Comparison of ENCODE assay signal across 8 cellular contexts in genomic region chr12:50057896-50058670, GRCh38. TPM values are rescaled to one million over a fixed set of nuclear protein-coding genes. Genes with fewer than 3 reads are reported as not detected.
DNase-seq lines count a peak whose midpoint lies in the region; ATAC-seq, FAIRE-seq and TF ChIP-seq lines count a peak whose summit lies in the region.

No MANE protein-coding gene starts in this region.

- CTCF ChIA-PET in endothelial cell of umbilical vein (lab: Charles Lee), result interaction anchor here (0.9 to 7.7 kb wide), 5 partner anchors 13 to 89 kb away, joined by 3 to 168 read pairs (median 3); partner anchors contain the start of gene AQP6

- BruUV-seq in endothelial cell of umbilical vein (replicated peaks; lab: Mats Ljungman, UMichigan), result no TSS peak

- dilution Hi-C loops in endothelial cell of umbilical vein (cut with MboI; ENCODE audit: extremely low pct_ligation_motif_present, low sequenced_read_pairs), result loop anchor here (25.0 kb wide), 1 partner anchor 96 kb away; the partner anchor contains the start of genes AQP2, AQP5 and AQP6

- H3K9me1 ChIP-seq in endothelial cell of umbilical vein (replicated peaks; ENCODE audit: control insufficient read depth, extremely low read depth, insufficient read depth, low read length), result no peaks in the 10 kb centered on the region

- H3K9ac ChIP-seq in endothelial cell of umbilical vein (replicated peaks; ENCODE audit: extremely low read depth, insufficient read depth, low read length), result no peak overlapping the region

- DNase-seq in GM03348 (ENCODE audit: low spot score), result peak; percentile 29
- DNase-seq in Peyer's patch, result peak in 1 of 3 donors; percentile 39
- DNase-seq in endothelial cell of umbilical vein (ENCODE audit: low read depth, low spot score), result no peak
- DNase-seq in retinal pigment epithelial cell (ENCODE audit: low read depth), result no peak
- no peak for DNase-seq in midbrain (lab: John Stamatoyannopoulos, UW)
- DNase-seq in LoVo (ENCODE audit: low spot score), result no peak

- no peaks in the 10 kb centered on the region for H4K20me1 ChIP-seq in endothelial cell of umbilical vein (replicated peaks; ENCODE audit: control insufficient read depth, extremely low read depth, insufficient read depth, low read length)

- intact Hi-C loops in endothelial cell of umbilical vein (cut with micrococcal nuclease), result loop anchor here (1.0 to 2.0 kb wide), 2 partner anchors 191 to 281 kb away; no protein-coding TSS in a partner anchor

- TF ChIP-seq CTCF in Peyer's patch (IDR thresholded peaks at IDR 0.05) (no peak), endothelial cell of umbilical vein (IDR thresholded peaks at IDR 0.05; ENCODE audit: extremely low read depth in 1 of 2, insufficient read depth in 1 of 2, low read depth in 1 of 2, low read length in 2 of 2) (no peak), retinal pigment epithelial cell (conservative IDR thresholded peaks at IDR 0.05; ENCODE audit: low read depth, low read length) (no peak)

- no peak for ATAC-seq in HG03565 (IDR thresholded peaks at IDR 0.05; ENCODE audit: unreplicated experiment)
- ATAC-seq in HG03159 (IDR thresholded peaks at IDR 0.05; ENCODE audit: unreplicated experiment), result no peak

- H3K36me3 ChIP-seq in Peyer's patch, result no peaks in the 10 kb centered on the region
- H3K36me3 ChIP-seq in endothelial cell of umbilical vein (ENCODE audit: control insufficient read depth in 2 of 2, extremely low read depth in 1 of 2, insufficient read depth in 2 of 2, low read length in 2 of 2), result no peaks in the 10 kb centered on the region

- H3K27ac ChIP-seq in Peyer's patch (peak overlapping the region in 1 of 4 donors; percentile 12), endothelial cell of umbilical vein (ENCODE audit: insufficient read depth, low read depth, low read length) (no peak overlapping the region)

- POLR2A ChIA-PET in endothelial cell of umbilical vein (lab: Charles Lee), result interaction anchor here (0.5 kb wide), 1 partner anchor 84 kb away, joined by 3 read pairs; no protein-coding TSS in a partner anchor

- H3K4me1 ChIP-seq in Peyer's patch, result peaks cover 0 to 25% (median 6%) of the 10 kb centered on the region in 4 donors
- H3K4me1 ChIP-seq in endothelial cell of umbilical vein (ENCODE audit: control insufficient read depth, extremely low read depth, insufficient read depth, low read length), result peaks cover 5% of the 10 kb centered on the region

- H3K4me2 ChIP-seq in endothelial cell of umbilical vein (ENCODE audit: insufficient read depth, low read length), result no peak overlapping the region

- no peak for FAIRE-seq in endothelial cell of umbilical vein (lab: Jason Lieb, UNC)

- no peaks in the 10 kb centered on the region for H3K79me2 ChIP-seq in endothelial cell of umbilical vein (ENCODE audit: control insufficient read depth, insufficient read depth, low read length)

- H2AFZ ChIP-seq in endothelial cell of umbilical vein (ENCODE audit: low read depth, low read length), result peak overlapping the region; percentile 17

- no peak for TF ChIP-seq POLR2A in Peyer's patch (IDR thresholded peaks at IDR 0.05)
- TF ChIP-seq POLR2A in endothelial cell of umbilical vein (IDR thresholded peaks at IDR 0.05; ENCODE audit: low read depth, low read length), result no peak

- peaks cover 0 to 4% of the 10 kb centered on the region in 2 donors for H3K27me3 ChIP-seq in Peyer's patch
- peaks cover 43 to 53% of the 10 kb centered on the region in 2 experiments for H3K27me3 ChIP-seq in endothelial cell of umbilical vein (ENCODE audit: control insufficient read depth in 2 of 2, insufficient read depth in 2 of 2, low read length in 2 of 2)

- H3K4me3 ChIP-seq in Peyer's patch, result peak overlapping the region; percentile 45 to 83 (median 69)
- H3K4me3 ChIP-seq in endothelial cell of umbilical vein (replicated peaks in 1 of 3; ENCODE audit: insufficient read depth in 1 of 3, low read depth in 1 of 3, low read length in 3 of 3), result peak overlapping the region in 2 of 3 experiments; percentile 12 to 52
- peak overlapping the region; percentile 58 for H3K4me3 ChIP-seq in retinal pigment epithelial cell (ENCODE audit: low read length)

- H3K9me3 ChIP-seq in Peyer's patch (no peaks in the 10 kb centered on the region), endothelial cell of umbilical vein (replicated peaks; ENCODE audit: control insufficient read depth, insufficient read depth, low read length) (no peaks in the 10 kb centered on the region)

TF ChIP-seq in endothelial cell of umbilical vein, 7 proteins besides CTCF, POLR2A, EP300 and RAD21:
- TF ChIP-seq EZH2 (IDR thresholded peaks at IDR 0.05; ENCODE audit: borderline replicate concordance, low read depth, low read length, severe bottlenecking) (no peak), MAX (IDR thresholded peaks at IDR 0.05; ENCODE audit: insufficient read depth, insufficient read length) (no peak), GATA2 (IDR thresholded peaks at IDR 0.05; ENCODE audit: insufficient read depth, insufficient read length, low read depth, low read length) (no peak), JUN (IDR thresholded peaks at IDR 0.05; ENCODE audit: borderline replicate concordance, insufficient read depth, insufficient read length, low read depth) (no peak), POLR2AphosphoS5 (IDR thresholded peaks at IDR 0.05; ENCODE audit: insufficient read depth, low read depth, low read length) (no peak), MYC (IDR thresholded peaks at IDR 0.05; ENCODE audit: low read depth, low read length) (no peak), FOS (IDR thresholded peaks at IDR 0.05; ENCODE audit: borderline replicate concordance, insufficient read depth, low read length) (no peak)
TF ChIP-seq in endothelial cell of umbilical vein: peak in this region for 0.

RNA-seq across cellular contexts. Expression of gene ASIC1, which starts 0.7 kb away (rescaled TPM):
- total RNA-seq in Peyer's patch (1 to 10 TPM in 2 of 4 donors, under 1 TPM in 1, not detected in 1; 0.70 to 5.7 (median 1.5) TPM), endothelial cell of umbilical vein (0.53 and 0.55 TPM in 2 replicates)
- 0.66 and 0.75 TPM in 2 replicates for polyA plus RNA-seq in endothelial cell of umbilical vein
- polyA plus RNA-seq in endothelial cell of umbilical vein (2011; cell fraction: cytosol; rRNA removed), result 0.32 and 0.56 TPM in 2 replicates
- 1.4 and 1.8 TPM in 2 replicates for polyA plus RNA-seq in endothelial cell of umbilical vein (2011; cell fraction: nucleus; rRNA removed)
- 1.1 and 1.2 TPM in 2 replicates for polyA plus RNA-seq in endothelial cell of umbilical vein (2012)
- polyA minus RNA-seq in endothelial cell of umbilical vein, result 0.90 and 1.1 TPM in 2 replicates
- 3.4 TPM for polyA minus RNA-seq in endothelial cell of umbilical vein (2011; cell fraction: cytosol; rRNA and poly(A)+ RNA removed)
- 0.58 and 0.67 TPM in 2 replicates for polyA minus RNA-seq in endothelial cell of umbilical vein (2011; cell fraction: nucleus; rRNA and poly(A)+ RNA removed)

RNA-seq across cellular contexts. Expression of gene SMARCD1, which starts 27.1 kb away (rescaled TPM):
- 100 to 1,000 TPM in 2 of 4 donors, 10 to 100 TPM in 2; 76.5 to 126 (median 95.1) TPM for total RNA-seq in Peyer's patch
- total RNA-seq in endothelial cell of umbilical vein, result 86.6 and 101 TPM in 2 replicates
- 94.2 and 94.3 TPM in 2 replicates for polyA plus RNA-seq in endothelial cell of umbilical vein
- 85.9 and 89.8 TPM in 2 replicates for polyA plus RNA-seq in endothelial cell of umbilical vein (2011; cell fraction: cytosol; rRNA removed)
- polyA plus RNA-seq in endothelial cell of umbilical vein (2011; cell fraction: nucleus; rRNA removed), result 206 and 214 TPM in 2 replicates
- 69.0 and 80.7 TPM in 2 replicates for polyA plus RNA-seq in endothelial cell of umbilical vein (2012)
- polyA minus RNA-seq in endothelial cell of umbilical vein, result 125 and 129 TPM in 2 replicates
- polyA minus RNA-seq in endothelial cell of umbilical vein (2011; cell fraction: cytosol; rRNA and poly(A)+ RNA removed), result 68.2 TPM
- 85.9 and 108 TPM in 2 replicates for polyA minus RNA-seq in endothelial cell of umbilical vein (2011; cell fraction: nucleus; rRNA and poly(A)+ RNA removed)

RNA-seq across cellular contexts. Expression of gene RACGAP1, which starts 32.8 kb away (rescaled TPM):
- 10 to 100 TPM in 1 of 4 donors, 1 to 10 TPM in 3; 5.1 to 29.7 (median 8.5) TPM for total RNA-seq in Peyer's patch
- total RNA-seq in endothelial cell of umbilical vein, result 56.3 and 62.9 TPM in 2 replicates
- 15.4 and 16.5 TPM in 2 replicates for polyA plus RNA-seq in endothelial cell of umbilical vein
- 30.8 and 31.7 TPM in 2 replicates for polyA plus RNA-seq in endothelial cell of umbilical vein (2011; cell fraction: cytosol; rRNA removed)
- 35.0 and 37.2 TPM in 2 replicates for polyA plus RNA-seq in endothelial cell of umbilical vein (2011; cell fraction: nucleus; rRNA removed)
- 30.3 and 55.7 TPM in 2 replicates for polyA plus RNA-seq in endothelial cell of umbilical vein (2012)
- polyA minus RNA-seq in endothelial cell of umbilical vein, result 42.7 and 50.6 TPM in 2 replicates
- polyA minus RNA-seq in endothelial cell of umbilical vein (2011; cell fraction: cytosol; rRNA and poly(A)+ RNA removed), result 104 TPM
- 14.4 and 22.9 TPM in 2 replicates for polyA minus RNA-seq in endothelial cell of umbilical vein (2011; cell fraction: nucleus; rRNA and poly(A)+ RNA removed)

RNA-seq across cellular contexts. Expression of gene GPD1, which starts 45.7 kb away (rescaled TPM):
- total RNA-seq in Peyer's patch (100 to 1,000 TPM in 3 of 4 donors, 10 to 100 TPM in 1; 41.3 to 409 (median 291) TPM), endothelial cell of umbilical vein (0.48 TPM in 1 of 2 replicates, not detected in the other)
- 0.07 and 0.10 TPM in 2 replicates for polyA plus RNA-seq in endothelial cell of umbilical vein
- polyA plus RNA-seq in endothelial cell of umbilical vein (2011; cell fraction: cytosol; rRNA removed), result 0.04 TPM in 1 of 2 replicates, not detected in the other
- polyA plus RNA-seq in endothelial cell of umbilical vein (2011; cell fraction: nucleus; rRNA removed), result 0.36 and 0.71 TPM in 2 replicates
- not detected in 2 replicates for polyA plus RNA-seq in endothelial cell of umbilical vein (2012)
- polyA minus RNA-seq in endothelial cell of umbilical vein, result 1.0 TPM in 1 of 2 replicates, not detected in the other
- polyA minus RNA-seq in endothelial cell of umbilical vein (2011; cell fraction: cytosol; rRNA and poly(A)+ RNA removed), result not detected
- 0.82 and 0.91 TPM in 2 replicates for polyA minus RNA-seq in endothelial cell of umbilical vein (2011; cell fraction: nucleus; rRNA and poly(A)+ RNA removed)

RNA-seq across cellular contexts. Expression of gene COX14, which starts 54.0 kb away (rescaled TPM):
- 100 to 1,000 TPM in 1 of 4 donors, 10 to 100 TPM in 3; 75.3 to 115 (median 86.4) TPM for total RNA-seq in Peyer's patch
- 40.0 and 40.3 TPM in 2 replicates for total RNA-seq in endothelial cell of umbilical vein
- polyA plus RNA-seq in endothelial cell of umbilical vein, result 106 and 114 TPM in 2 replicates
- 94.7 and 115 TPM in 2 replicates for polyA plus RNA-seq in endothelial cell of umbilical vein (2011; cell fraction: cytosol; rRNA removed)
- 22.1 and 26.6 TPM in 2 replicates for polyA plus RNA-seq in endothelial cell of umbilical vein (2011; cell fraction: nucleus; rRNA removed)
- 59.2 and 75.4 TPM in 2 replicates for polyA plus RNA-seq in endothelial cell of umbilical vein (2012)
- 47.8 and 48.2 TPM in 2 replicates for polyA minus RNA-seq in endothelial cell of umbilical vein
- 26.9 TPM for polyA minus RNA-seq in endothelial cell of umbilical vein (2011; cell fraction: cytosol; rRNA and poly(A)+ RNA removed)
- polyA minus RNA-seq in endothelial cell of umbilical vein (2011; cell fraction: nucleus; rRNA and poly(A)+ RNA removed), result 13.0 and 16.5 TPM in 2 replicates
